11 cellular contexts compared by ENCODE assay signal in genomic region chr1:20395255-20395654, GRCh38.
"Had no signal": no experiment of that assay in that cellular context is flagged by ENCODE, and none has a peak within 500 bp of the region (broad histone marks: within the 10 kb centered on the region; RNA-seq: fewer than 3 reads in every experiment).

No MANE protein-coding gene starts in this region.

- FAIRE-seq: H1, H54 had no signal

- H3K4me3 ChIP-seq: GM23248, GM23338, HAP-1 had no signal

- H2AFZ ChIP-seq: GM23248, GM23338 had no signal

- H3K27ac ChIP-seq: GM23248 had no signal

- H3K36me3 ChIP-seq: HAP-1 had no signal

- ATAC-seq: GM23338, HCT116 had no signal

- H3K9me3 ChIP-seq: HAP-1 had no signal

- H3K4me1 ChIP-seq: HAP-1 had no signal

- DNase-seq: GM23248, GOT3, H7, H9, HCEC 1CT, HFFc6 had no signal

- H3K4me2 ChIP-seq: GM23338 had no signal

- H3K9ac ChIP-seq: GM23248 had no signal
